3 cellular contexts compared by ENCODE assay signal in the genomic region with DNA sequence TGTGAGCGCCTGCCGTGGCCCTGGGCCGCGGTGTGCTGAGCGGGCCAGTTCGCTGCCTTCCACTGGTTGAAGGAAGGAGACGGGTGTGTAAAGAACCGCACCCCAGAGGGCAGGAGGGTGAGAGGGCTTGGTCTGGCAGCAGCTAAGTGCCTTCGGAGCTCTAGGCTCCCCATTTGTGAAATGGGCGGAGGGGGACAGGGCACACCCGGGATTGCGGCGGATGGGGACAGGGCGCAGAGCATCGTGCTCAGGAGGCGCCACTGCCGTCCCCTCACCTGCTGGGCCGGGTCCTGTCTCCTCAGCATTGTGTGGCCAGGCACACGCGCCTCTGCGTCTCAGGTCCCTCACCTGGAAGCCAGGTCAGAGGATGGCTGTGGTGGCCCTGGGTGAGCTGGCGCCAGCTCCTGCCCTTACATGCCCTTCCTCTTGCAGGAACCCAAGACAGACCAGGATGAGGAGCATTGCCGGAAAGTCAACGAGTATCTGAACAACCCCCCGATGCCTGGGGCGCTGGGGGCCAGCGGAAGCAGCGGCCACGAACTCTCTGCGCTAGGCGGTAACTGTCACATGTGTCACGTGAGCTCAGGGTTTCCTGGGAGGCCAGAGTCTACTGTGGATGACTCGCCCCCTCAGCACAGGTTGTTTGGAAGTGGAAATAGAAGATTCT.
TF ChIP-seq lines count a peak whose summit lies in the region.

No MANE protein-coding gene starts in this region.

TF ChIP-seq in SK-N-SH, 30 proteins besides CTCF, POLR2A, EP300 and RAD21 (continues in another document):
- no peak for TF ChIP-seq MXI1 (IDR thresholded peaks at IDR 0.05; ENCODE audit: low read depth, low read length)
- no peak for TF ChIP-seq NFIC (IDR thresholded peaks at IDR 0.05; ENCODE audit: borderline replicate concordance)
- no peak for TF ChIP-seq TCF12 (IDR thresholded peaks at IDR 0.05)
- no peak for TF ChIP-seq TAF1 (IDR thresholded peaks at IDR 0.05; ENCODE audit: borderline replicate concordance, low read depth, low read length)
- TF ChIP-seq RXRA (IDR thresholded peaks at IDR 0.05; ENCODE audit: borderline replicate concordance, low read depth): no peak
- TF ChIP-seq SMC3 (IDR thresholded peaks at IDR 0.05; ENCODE audit: low read depth, low read length): no peak
- TF ChIP-seq GATA2 (CRISPR knock-in tag; IDR thresholded peaks at IDR 0.05): no peak
- no peak for TF ChIP-seq RCOR1 (IDR thresholded peaks at IDR 0.05; ENCODE audit: low read length)
- TF ChIP-seq FOSL2 (IDR thresholded peaks at IDR 0.05; ENCODE audit: borderline replicate concordance, low read depth): no peak
- TF ChIP-seq EZH2phosphoT487 (IDR thresholded peaks at IDR 0.05; ENCODE audit: borderline replicate concordance, low read depth): no peak
- no peak for TF ChIP-seq FOXJ3 (CRISPR knock-in tag; IDR thresholded peaks at IDR 0.05)
- no peak for TF ChIP-seq ELF1 (IDR thresholded peaks at IDR 0.05)
- TF ChIP-seq RFX5 (IDR thresholded peaks at IDR 0.05; ENCODE audit: low read length): no peak
- TF ChIP-seq, protein P1, sequence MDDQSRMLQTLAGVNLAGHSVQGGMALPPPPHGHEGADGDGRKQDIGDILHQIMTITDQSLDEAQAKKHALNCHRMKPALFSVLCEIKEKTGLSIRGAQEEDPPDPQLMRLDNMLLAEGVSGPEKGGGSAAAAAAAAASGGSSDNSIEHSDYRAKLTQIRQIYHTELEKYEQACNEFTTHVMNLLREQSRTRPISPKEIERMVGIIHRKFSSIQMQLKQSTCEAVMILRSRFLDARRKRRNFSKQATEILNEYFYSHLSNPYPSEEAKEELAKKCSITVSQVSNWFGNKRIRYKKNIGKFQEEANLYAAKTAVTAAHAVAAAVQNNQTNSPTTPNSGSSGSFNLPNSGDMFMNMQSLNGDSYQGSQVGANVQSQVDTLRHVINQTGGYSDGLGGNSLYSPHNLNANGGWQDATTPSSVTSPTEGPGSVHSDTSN (IDR thresholded peaks at IDR 0.05): no peak
- TF ChIP-seq, protein P2, sequence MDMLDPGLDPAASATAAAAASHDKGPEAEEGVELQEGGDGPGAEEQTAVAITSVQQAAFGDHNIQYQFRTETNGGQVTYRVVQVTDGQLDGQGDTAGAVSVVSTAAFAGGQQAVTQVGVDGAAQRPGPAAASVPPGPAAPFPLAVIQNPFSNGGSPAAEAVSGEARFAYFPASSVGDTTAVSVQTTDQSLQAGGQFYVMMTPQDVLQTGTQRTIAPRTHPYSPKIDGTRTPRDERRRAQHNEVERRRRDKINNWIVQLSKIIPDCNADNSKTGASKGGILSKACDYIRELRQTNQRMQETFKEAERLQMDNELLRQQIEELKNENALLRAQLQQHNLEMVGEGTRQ (IDR thresholded peaks at IDR 0.05; ENCODE audit: borderline replicate concordance, low read depth, low read length): no peak
- no peak for TF ChIP-seq CHD2 (IDR thresholded peaks at IDR 0.05; ENCODE audit: low read length, partially characterized antibody)
- no peak for TF ChIP-seq GABPA (IDR thresholded peaks at IDR 0.05; ENCODE audit: low read depth)
- TF ChIP-seq POLR2AphosphoS5 (IDR thresholded peaks at IDR 0.05; ENCODE audit: low read depth, low read length): no peak

TF ChIP-seq in SK-N-SH treated with all-trans-retinoic acid at 6 μM for 48 hours, 23 proteins besides CTCF, POLR2A, EP300 and RAD21:
- no peak for TF ChIP-seq ZC3H10 (CRISPR knock-in tag; IDR thresholded peaks at IDR 0.05)
- TF ChIP-seq SNAI2 (CRISPR knock-in tag; IDR thresholded peaks at IDR 0.05): no peak
- TF ChIP-seq POU6F1 (CRISPR knock-in tag; IDR thresholded peaks at IDR 0.05; ENCODE audit: borderline replicate concordance, low read depth): no peak
- no peak for TF ChIP-seq CSDC2 (CRISPR knock-in tag; IDR thresholded peaks at IDR 0.05)
- no peak for TF ChIP-seq ZNF70 (CRISPR knock-in tag; IDR thresholded peaks at IDR 0.05)
- no peak for TF ChIP-seq TCF4 (CRISPR knock-in tag; IDR thresholded peaks at IDR 0.05; ENCODE audit: borderline replicate concordance)
- no peak for TF ChIP-seq ZFP30 (CRISPR knock-in tag; IDR thresholded peaks at IDR 0.05)
- TF ChIP-seq TOX (CRISPR knock-in tag; IDR thresholded peaks at IDR 0.05; ENCODE audit: borderline replicate concordance): no peak
- TF ChIP-seq BACH2 (CRISPR knock-in tag; IDR thresholded peaks at IDR 0.05; ENCODE audit: borderline replicate concordance): no peak
- TF ChIP-seq CSRNP3 (CRISPR knock-in tag; IDR thresholded peaks at IDR 0.05): no peak
- TF ChIP-seq GLIS3 (CRISPR knock-in tag; IDR thresholded peaks at IDR 0.05): no peak
- no peak for TF ChIP-seq PATZ1 (CRISPR knock-in tag; IDR thresholded peaks at IDR 0.05; ENCODE audit: borderline replicate concordance)
- no peak for TF ChIP-seq ZNF8 (CRISPR knock-in tag; IDR thresholded peaks at IDR 0.05)
- TF ChIP-seq ZFP3 (CRISPR knock-in tag; IDR thresholded peaks at IDR 0.05): no peak
- no peak for TF ChIP-seq ZNF565 (CRISPR knock-in tag; conservative IDR thresholded peaks at IDR 0.05; ENCODE audit: low read depth)
- TF ChIP-seq RARB (CRISPR knock-in tag; IDR thresholded peaks at IDR 0.05): no peak
- no peak for TF ChIP-seq ARNTL (CRISPR knock-in tag; IDR thresholded peaks at IDR 0.05; ENCODE audit: borderline replicate concordance, low read depth)

TF ChIP-seq in GM12878, 131 proteins besides CTCF, POLR2A, EP300 and RAD21:
- TF ChIP-seq ZNF384 (IDR thresholded peaks at IDR 0.05; ENCODE audit: borderline replicate concordance, low read depth, low read length) (no peak), SMAD5 (IDR thresholded peaks at IDR 0.05; ENCODE audit: low read depth) (no peak)
- TF ChIP-seq, protein P3, sequence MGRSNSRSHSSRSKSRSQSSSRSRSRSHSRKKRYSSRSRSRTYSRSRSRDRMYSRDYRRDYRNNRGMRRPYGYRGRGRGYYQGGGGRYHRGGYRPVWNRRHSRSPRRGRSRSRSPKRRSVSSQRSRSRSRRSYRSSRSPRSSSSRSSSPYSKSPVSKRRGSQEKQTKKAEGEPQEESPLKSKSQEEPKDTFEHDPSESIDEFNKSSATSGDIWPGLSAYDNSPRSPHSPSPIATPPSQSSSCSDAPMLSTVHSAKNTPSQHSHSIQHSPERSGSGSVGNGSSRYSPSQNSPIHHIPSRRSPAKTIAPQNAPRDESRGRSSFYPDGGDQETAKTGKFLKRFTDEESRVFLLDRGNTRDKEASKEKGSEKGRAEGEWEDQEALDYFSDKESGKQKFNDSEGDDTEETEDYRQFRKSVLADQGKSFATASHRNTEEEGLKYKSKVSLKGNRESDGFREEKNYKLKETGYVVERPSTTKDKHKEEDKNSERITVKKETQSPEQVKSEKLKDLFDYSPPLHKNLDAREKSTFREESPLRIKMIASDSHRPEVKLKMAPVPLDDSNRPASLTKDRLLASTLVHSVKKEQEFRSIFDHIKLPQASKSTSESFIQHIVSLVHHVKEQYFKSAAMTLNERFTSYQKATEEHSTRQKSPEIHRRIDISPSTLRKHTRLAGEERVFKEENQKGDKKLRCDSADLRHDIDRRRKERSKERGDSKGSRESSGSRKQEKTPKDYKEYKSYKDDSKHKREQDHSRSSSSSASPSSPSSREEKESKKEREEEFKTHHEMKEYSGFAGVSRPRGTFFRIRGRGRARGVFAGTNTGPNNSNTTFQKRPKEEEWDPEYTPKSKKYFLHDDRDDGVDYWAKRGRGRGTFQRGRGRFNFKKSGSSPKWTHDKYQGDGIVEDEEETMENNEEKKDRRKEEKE (IDR thresholded peaks at IDR 0.05): no peak
